In the genomic region with DNA sequence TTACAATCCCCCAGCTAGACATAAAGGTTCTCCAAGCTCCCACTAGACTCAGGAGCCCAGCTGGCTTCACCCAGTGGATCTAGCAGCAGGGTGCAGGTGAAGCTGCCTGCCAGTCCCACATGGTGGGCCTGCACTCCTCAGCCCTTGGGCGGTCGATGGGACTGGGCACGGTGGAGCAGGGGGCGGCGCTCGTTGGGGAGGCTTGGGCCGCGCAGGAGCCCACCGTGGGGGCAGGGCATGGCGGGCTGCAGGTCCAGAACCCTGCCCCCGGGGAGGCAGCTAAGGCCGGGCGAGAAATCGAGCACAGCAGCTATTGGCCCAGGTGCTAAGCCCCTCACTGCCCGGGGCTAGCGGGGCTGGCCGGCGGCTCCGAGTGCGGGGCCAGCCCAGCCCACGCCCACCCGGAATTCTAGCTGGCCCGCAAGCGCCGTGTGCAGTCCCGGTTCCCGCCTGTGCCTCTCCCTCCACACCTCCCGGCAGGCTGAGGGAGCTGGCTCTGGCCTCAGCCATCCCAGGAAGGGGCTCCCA, we compare ENCODE assay signal across 28 cellular contexts.
"Had no signal": no experiment of that assay in that cellular context is flagged by ENCODE, and none has a peak within 500 bp of the region (broad histone marks: within the 10 kb centered on the region; RNA-seq: fewer than 3 reads in every experiment).

No MANE protein-coding gene starts in this region.

- FAIRE-seq: colon, endometrium, endothelial cell of umbilical vein, frontal cortex had no signal

- H3K36me3 ChIP-seq: colonic mucosa, esophagus muscularis mucosa, esophagus squamous epithelium, gastrocnemius medialis, gastroesophageal sphincter, heart left ventricle, heart right ventricle had no signal

- H3K27ac ChIP-seq: colonic mucosa, coronary artery, dorsolateral prefrontal cortex, epithelial cell of prostate, esophagus muscularis mucosa, esophagus squamous epithelium, foreskin keratinocyte, gastrocnemius medialis, gastroesophageal sphincter, heart left ventricle, heart right ventricle had no signal

- H3K9me3 Mint-ChIP-seq: dendritic cell treated with granulocyte-macrophage colony-stimulating factor and Interleukin-4, amounts not matched to agents 40 ng/mL and 50 ng/mL, for 4 days; effector memory CD8-positive, alpha-beta T cell had no signal

- H3K27me3 ChIP-seq: colonic mucosa, esophagus muscularis mucosa, esophagus squamous epithelium, foreskin keratinocyte, gastroesophageal sphincter had no signal

- H3K9me3 ChIP-seq: colonic mucosa, esophagus muscularis mucosa, esophagus squamous epithelium, gastrocnemius medialis, gastroesophageal sphincter, heart left ventricle, heart right ventricle had no signal

- H3K27me3 Mint-ChIP-seq: dendritic cell treated with granulocyte-macrophage colony-stimulating factor and Interleukin-4, amounts not matched to agents 40 ng/mL and 50 ng/mL, for 4 days; effector memory CD8-positive, alpha-beta T cell had no signal

- H3K4me1 ChIP-seq: colonic mucosa, esophagus muscularis mucosa, foreskin keratinocyte, gastrocnemius medialis, gastroesophageal sphincter had no signal

- DNase-seq: colonic mucosa; cortex of kidney; dermis blood vessel endothelial cell; dorsolateral prefrontal cortex; effector CD4-positive, alpha-beta T cell; effector CD8-positive, alpha-beta T cell; effector memory CD4-positive, alpha-beta T cell; effector memory CD8-positive, alpha-beta T cell; endodermal cell; erythroblast; esophagus squamous epithelium; foreskin fibroblast; foreskin keratinocyte; foreskin melanocyte; gastrocnemius medialis; glutamatergic neuron; head of caudate nucleus; heart left ventricle; heart right ventricle had no signal

- H3K4me3 ChIP-seq: colonic mucosa, coronary artery, dorsolateral prefrontal cortex, esophagus muscularis mucosa, esophagus squamous epithelium, gastrocnemius medialis, gastroesophageal sphincter, heart left ventricle, heart right ventricle had no signal

- H3K27ac Mint-ChIP-seq: dendritic cell treated with granulocyte-macrophage colony-stimulating factor and Interleukin-4, amounts not matched to agents 40 ng/mL and 50 ng/mL, for 4 days; effector memory CD8-positive, alpha-beta T cell; endodermal cell had no signal

- H3K4me3 Mint-ChIP-seq: dendritic cell treated with granulocyte-macrophage colony-stimulating factor and Interleukin-4, amounts not matched to agents 40 ng/mL and 50 ng/mL, for 4 days; effector memory CD8-positive, alpha-beta T cell; endodermal cell had no signal
